In genomic region chr6:96923871-96924493, GRCh38 we compare ENCODE assay signal across 8 cellular contexts. TPM values are rescaled to one million over a fixed set of nuclear protein-coding genes. Genes with fewer than 3 reads are reported as not detected.
A peak's percentile ranks its signal among the peaks of the same experiment; 100 is the strongest.
DNase-seq lines count a peak whose midpoint lies in the region; ATAC-seq and TF ChIP-seq lines count a peak whose summit lies in the region.

No MANE protein-coding gene starts in this region.

- H3K4me1 ChIP-seq in ES-I3 (ENCODE audit: insufficient read depth, low read length): no peaks in the 10 kb centered on the region
- H3K4me1 ChIP-seq in rectal smooth muscle tissue (ENCODE audit: control insufficient read depth, insufficient read depth, low read length): no peaks in the 10 kb centered on the region

- H3K9me3 ChIP-seq in ES-I3 (ENCODE audit: control insufficient read depth, insufficient read depth, low read length): no peaks in the 10 kb centered on the region

- TF ChIP-seq CTCF in glutamatergic neuron (IDR thresholded peaks at IDR 0.05; ENCODE audit: partially characterized antibody, unreplicated experiment): no peak

- no peaks in the 10 kb centered on the region for H3K9me3 Mint-ChIP-seq in T-helper 2 cell treated with Interferon-gamma antibody and Interleukin-4, amounts not matched to agents 5 μg/mL and 100 μg/mL, for 36 hours
- peaks cover 7% of the 10 kb centered on the region for H3K9me3 Mint-ChIP-seq in glutamatergic neuron (ENCODE audit: unreplicated experiment)

- peak; percentile 80 for ATAC-seq in GM19372 (IDR thresholded peaks at IDR 0.05; ENCODE audit: low read depth, unreplicated experiment)
- ATAC-seq in HG03439 (IDR thresholded peaks at IDR 0.05; ENCODE audit: unreplicated experiment): peak; percentile 85

- H3K4me3 Mint-ChIP-seq in T-helper 2 cell treated with Interferon-gamma antibody and Interleukin-4, amounts not matched to agents 5 μg/mL and 100 μg/mL, for 36 hours: peak overlapping the region; percentile 88
- H3K4me3 Mint-ChIP-seq in glutamatergic neuron (ENCODE audit: unreplicated experiment): peak overlapping the region; percentile 86

- H3K4me1 Mint-ChIP-seq in T-helper 2 cell treated with Interferon-gamma antibody and Interleukin-4, amounts not matched to agents 5 μg/mL and 100 μg/mL, for 36 hours (ENCODE audit: low read depth): peaks cover 29% of the 10 kb centered on the region
- no peaks in the 10 kb centered on the region for H3K4me1 Mint-ChIP-seq in glutamatergic neuron (ENCODE audit: low read depth, unreplicated experiment)

- H3K4me3 ChIP-seq in rectal smooth muscle tissue (ENCODE audit: low read length): peak overlapping the region; percentile 73

- no peak for DNase-seq in T-helper 2 cell treated with Interferon-gamma antibody and Interleukin-4, amounts not matched to agents 5 μg/mL and 100 μg/mL, for 36 hours (ENCODE audit: low spot score)
- DNase-seq in glutamatergic neuron (no peak), LoVo (ENCODE audit: low spot score) (no peak), glomerular visceral epithelial cell (ENCODE audit: extremely low spot score) (no peak)

- H3K27ac ChIP-seq in rectal smooth muscle tissue (ENCODE audit: low read depth, low read length): peak overlapping the region; percentile 38

- peak overlapping the region; percentile 90 for H3K27ac Mint-ChIP-seq in T-helper 2 cell treated with Interferon-gamma antibody and Interleukin-4, amounts not matched to agents 5 μg/mL and 100 μg/mL, for 36 hours
- H3K27ac Mint-ChIP-seq in glutamatergic neuron (ENCODE audit: unreplicated experiment): peak overlapping the region; percentile 34

- H3K36me3 ChIP-seq in ES-I3 (ENCODE audit: insufficient read depth, low read length): no peaks in the 10 kb centered on the region
- H3K36me3 ChIP-seq in rectal smooth muscle tissue (ENCODE audit: control insufficient read depth, insufficient read depth, low read length): no peaks in the 10 kb centered on the region

- no peaks in the 10 kb centered on the region for H3K27me3 ChIP-seq in rectal smooth muscle tissue (ENCODE audit: control insufficient read depth, insufficient read depth, low read length)

- peaks cover 17% of the 10 kb centered on the region for H3K27me3 Mint-ChIP-seq in T-helper 2 cell treated with Interferon-gamma antibody and Interleukin-4, amounts not matched to agents 5 μg/mL and 100 μg/mL, for 36 hours (ENCODE audit: low read depth)
- H3K27me3 Mint-ChIP-seq in glutamatergic neuron (ENCODE audit: unreplicated experiment): peaks cover 5% of the 10 kb centered on the region

- H3K9ac ChIP-seq in ES-I3 (ENCODE audit: low read depth, low read length) (peak overlapping the region; percentile 60), rectal smooth muscle tissue (ENCODE audit: low read length) (peak overlapping the region; percentile 35)

- no peaks in the 10 kb centered on the region for H3K36me3 Mint-ChIP-seq in T-helper 2 cell treated with Interferon-gamma antibody and Interleukin-4, amounts not matched to agents 5 μg/mL and 100 μg/mL, for 36 hours (ENCODE audit: low read depth)
- H3K36me3 Mint-ChIP-seq in glutamatergic neuron (ENCODE audit: unreplicated experiment): no peaks in the 10 kb centered on the region

RNA-seq across cellular contexts. Expression of gene KLHL32, which starts 0.5 kb away (rescaled TPM):
- total RNA-seq in glutamatergic neuron (ENCODE audit: unreplicated experiment): 1.6 TPM

RNA-seq across cellular contexts. Expression of gene NDUFAF4, which starts 26.3 kb away (rescaled TPM):
- 45.3 TPM for total RNA-seq in glutamatergic neuron (ENCODE audit: unreplicated experiment)
